18 cellular contexts compared by ENCODE assay signal in the genomic region with DNA sequence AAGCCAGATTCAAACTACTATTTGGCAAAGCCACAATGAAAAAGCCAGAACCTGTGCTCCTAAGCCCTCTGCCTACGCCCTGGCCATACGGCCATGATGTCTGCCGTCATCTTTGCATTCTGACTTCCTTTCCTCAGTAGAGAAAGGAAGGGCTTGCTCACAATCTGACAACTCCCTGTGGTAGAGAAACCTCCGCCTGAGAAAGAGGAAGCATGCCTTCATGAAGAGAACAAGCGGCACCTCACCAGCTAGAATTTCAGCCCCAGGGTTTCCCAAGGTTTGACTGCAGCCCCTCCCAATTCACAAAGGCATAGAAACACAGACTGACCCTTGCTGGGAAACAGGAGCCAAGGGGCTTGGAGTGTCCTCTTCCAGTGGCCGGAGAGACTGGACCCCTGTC.
DNase-seq lines count a peak whose midpoint lies in the region; ATAC-seq and TF ChIP-seq lines count a peak whose summit lies in the region.
"Had no signal": no experiment of that assay in that cellular context is flagged by ENCODE, and none has a peak within 500 bp of the region (broad histone marks: within the 10 kb centered on the region; RNA-seq: fewer than 3 reads in every experiment).

No MANE protein-coding gene starts in this region.

- DNase-seq in GM13976 (ENCODE audit: low spot score) (peak; percentile 57), SKM-1 treated with dmso at 0.1 percent for 144 hours (lab: John Stamatoyannopoulos, UW; ENCODE audit: unreplicated experiment) (peak; percentile 35), memory B cell (ENCODE audit: low spot score in 2 of 2) (peak in 1 of 2 donors; percentile 34), NCI-H345 treated with DMSO at 0.1 percent for 48 hours (lab: John Stamatoyannopoulos, UW; ENCODE audit: unreplicated experiment) (no peak), NAMALWA (ENCODE audit: low spot score) (no peak), HCEC 1CT (no peak), HK-2 (ENCODE audit: unreplicated experiment) (no peak)
- DNase-seq: activated CD8-positive, alpha-beta memory T cell treated with anti-CD3 and anti-CD28 coated beads for 24 hours; amniotic stem cell; foreskin keratinocyte; Karpas-422; NCI-H1694; PC-3; SK-N-SH; substantia nigra had no signal

- no peak overlapping the region for H3K4me3 Mint-ChIP-seq in memory B cell
- H3K4me3 Mint-ChIP-seq: natural killer cell treated with Interleukin-12 subunit alpha and Interleukin-12 subunit beta and Interleukin-15 and Interleukin-18, amount 100 ng/mL, for 72 hours had no signal

- H3K27ac Mint-ChIP-seq in memory B cell: peak overlapping the region; percentile 52
- H3K27ac Mint-ChIP-seq: natural killer cell treated with Interleukin-12 subunit alpha and Interleukin-12 subunit beta and Interleukin-15 and Interleukin-18, amount 100 ng/mL, for 72 hours had no signal

- no peak overlapping the region for H3K4me3 ChIP-seq in HUES48 (ENCODE audit: low read depth, low read length)

- H3K9me3 Mint-ChIP-seq in memory B cell: peaks cover 2% of the 10 kb centered on the region
- H3K9me3 Mint-ChIP-seq: activated T-helper 2 cell treated with anti-CD3 and anti-CD28 coated beads, Interferon-gamma antibody, Interleukin-2, Interleukin-4, amounts not matched to agents 10 μg/mL and 5 μg/mL and 100 μg/mL, durations not matched to agents 14 hours and 24 hours and 36 hours; natural killer cell treated with Interleukin-12 subunit alpha and Interleukin-12 subunit beta and Interleukin-15 and Interleukin-18, amount 100 ng/mL, for 72 hours had no signal

- no peak for TF ChIP-seq CTCF in GM13976 (IDR thresholded peaks at IDR 0.05; ENCODE audit: borderline replicate concordance, control extremely low read depth, extremely low read depth, insufficient read depth, missing control alignments)

- H3K4me1 ChIP-seq in HUES48 (ENCODE audit: control insufficient read depth, insufficient read depth, low read length): peaks cover 4% of the 10 kb centered on the region; the same call in 1 of the 2 replicates
- H3K4me1 ChIP-seq: foreskin keratinocyte had no signal

- H3K27me3 Mint-ChIP-seq in memory B cell: no peaks in the 10 kb centered on the region
- H3K27me3 Mint-ChIP-seq: natural killer cell treated with Interleukin-12 subunit alpha and Interleukin-12 subunit beta and Interleukin-15 and Interleukin-18, amount 100 ng/mL, for 72 hours had no signal

- ATAC-seq in memory B cell (ENCODE audit: low read depth): peak; percentile 98
- ATAC-seq: foreskin keratinocyte; natural killer cell treated with Interleukin-12 subunit alpha and Interleukin-12 subunit beta and Interleukin-15 and Interleukin-18, amount 100 ng/mL, for 72 hours; PC-3 had no signal

- no peaks in the 10 kb centered on the region for H3K9me3 ChIP-seq in HUES48 (ENCODE audit: control insufficient read depth, insufficient read depth, low read length)
- H3K9me3 ChIP-seq: SK-N-SH had no signal

- peaks cover 80% of the 10 kb centered on the region for H3K36me3 ChIP-seq in HUES48 (ENCODE audit: control insufficient read depth, insufficient read depth, low read length)

- peak overlapping the region; percentile 11 for H3K27ac ChIP-seq in HUES48 (ENCODE audit: low read depth, low read length)
- H3K27ac ChIP-seq: foreskin keratinocyte had no signal

- peaks cover 47% of the 10 kb centered on the region for H3K36me3 Mint-ChIP-seq in memory B cell

- no peak overlapping the region for H3K9ac ChIP-seq in HUES48 (ENCODE audit: low read depth, low read length)
- H3K9ac ChIP-seq: SK-N-SH had no signal

- in situ Hi-C loops in GM13976 (cut with MboI; ENCODE audit: low sequenced_read_pairs, unreplicated experiment): no loop called here

- peaks cover 8% of the 10 kb centered on the region for H3K4me1 Mint-ChIP-seq in memory B cell

- no peaks in the 10 kb centered on the region for H3K27me3 ChIP-seq in HUES48 (ENCODE audit: control insufficient read depth, insufficient read depth, low read length)
- H3K27me3 ChIP-seq: foreskin keratinocyte had no signal

Comparison
In these comparisons a context has a peak if more than half of its experiments do, and no peak if none do; other contexts are left out.
1. DNase-seq: peak in GM13976 (single experiment) and SKM-1 treated with dmso at 0.1 percent for 144 hours (single experiment); none in NCI-H345 treated with DMSO at 0.1 percent for 48 hours (single experiment), NAMALWA (single experiment), HCEC 1CT (single experiment) and HK-2 (single experiment).